In the genomic region with DNA sequence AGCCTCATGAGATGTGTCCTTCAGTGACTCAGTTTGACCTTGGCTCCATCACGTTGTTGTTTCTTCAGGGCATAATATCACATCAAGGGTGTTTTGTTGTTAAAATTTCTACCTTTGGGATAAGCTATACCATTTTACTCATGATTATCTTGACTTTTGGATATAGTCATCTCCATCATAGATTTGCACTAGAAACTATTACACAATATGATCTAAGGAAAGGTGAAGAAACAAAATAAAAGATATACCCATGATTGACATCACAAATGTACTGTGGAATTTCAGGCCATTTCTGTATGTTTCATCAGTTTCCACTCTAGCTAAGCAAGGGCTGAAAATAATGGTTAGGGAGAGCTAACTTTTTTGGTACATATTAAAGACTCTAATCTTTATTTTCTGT, we compare ENCODE assay signal across 17 cellular contexts. TPM values are rescaled to one million over a fixed set of nuclear protein-coding genes. Genes with fewer than 3 reads are reported as not detected.
DNase-seq lines count a peak whose midpoint lies in the region; ATAC-seq, FAIRE-seq and TF ChIP-seq lines count a peak whose summit lies in the region.
"Had no signal": no experiment of that assay in that cellular context is flagged by ENCODE, and none has a peak within 500 bp of the region (broad histone marks: within the 10 kb centered on the region; RNA-seq: fewer than 3 reads in every experiment).

No MANE protein-coding gene starts in this region.

- H3K9me3 ChIP-seq in IMR-90 (ENCODE audit: control insufficient read depth, insufficient read depth, low read length) (no peaks in the 10 kb centered on the region; the same call in 1 of the 2 replicates), astrocyte (ENCODE audit: insufficient read depth, low read depth, low read length) (no peaks in the 10 kb centered on the region), heart left ventricle (peaks cover 0 to 18% (median 4%) of the 10 kb centered on the region in 12 donors)

- in situ Hi-C loops in IMR-90 (cut with MboI; ENCODE audit: low sequenced_read_pairs), result no loop called here

- H3K36me3 ChIP-seq in IMR-90 (ENCODE audit: control insufficient read depth, insufficient read depth, low read length) (peaks cover 41% of the 10 kb centered on the region), astrocyte (ENCODE audit: insufficient read depth, low read length) (peaks cover 82% of the 10 kb centered on the region), heart left ventricle (peaks cover 0 to 100% (median 99%) of the 10 kb centered on the region in 9 donors)

- no peak for DNase-seq in IMR-90
- no peak for DNase-seq in astrocyte (ENCODE audit: low read depth)
- no peak for DNase-seq in endothelial cell (ENCODE audit: low spot score)
- no peak for DNase-seq in NCI-H2227 treated with DMSO at 0.1 percent for 48 hours (lab: John Stamatoyannopoulos, UW)
- DNase-seq in iPS-NIHi7 (ENCODE audit: extremely low spot score), result no peak
- DNase-seq in heart left ventricle, result no peak
- DNase-seq: C1 segment of cervical spinal cord; Caco-2; CD4-positive, alpha-beta memory T cell; DMS153; DND-41; GM23248; H7; HCEC 1CT had no signal

- TF ChIP-seq CTCF in IMR-90 (conservative IDR thresholded peaks at IDR 0.05; ENCODE audit: low read depth, low read length) (no peak), astrocyte (IDR thresholded peaks at IDR 0.05; ENCODE audit: insufficient read depth, low read depth, low read length) (no peak), endothelial cell (IDR thresholded peaks at IDR 0.05; ENCODE audit: unreplicated experiment) (no peak), heart left ventricle (IDR thresholded peaks at IDR 0.05) (no peak)

- H4K5ac ChIP-seq in IMR-90 (ENCODE audit: low read depth, low read length), result no peak overlapping the region

- TF ChIP-seq POLR2A in IMR-90 (IDR thresholded peaks at IDR 0.05; ENCODE audit: low read depth, low read length), result no peak
- TF ChIP-seq POLR2A in heart left ventricle (IDR thresholded peaks at IDR 0.05), result no peak

- H4K91ac ChIP-seq in IMR-90 (ENCODE audit: insufficient read depth, low read depth, low read length), result no peak overlapping the region

- POLR2A ChIA-PET in IMR-90 (lab: Charles Lee; ENCODE audit: unreplicated experiment), result interaction anchor here (0.6 kb wide), 1 partner anchor 180 kb away, joined by 4 read pairs; no protein-coding TSS in a partner anchor

- no CpG with 5 or more reads among the region's 1 CpG for WGBS in IMR-90 (ENCODE audit: extremely low coverage in 2 of 2, insufficient read length in 1 of 2), 2 experiments
- 53 to 66% (median 60%) methylated on average over 1 of the region's 1 CpG for WGBS in heart left ventricle, 4 donors

- H3K4me3 Mint-ChIP-seq in astrocyte (ENCODE audit: unreplicated experiment), result no peak overlapping the region
- H3K4me3 Mint-ChIP-seq in endothelial cell (ENCODE audit: unreplicated experiment), result peak overlapping the region; percentile 44
- H3K4me3 Mint-ChIP-seq: CD4-positive, alpha-beta memory T cell had no signal

- H2AK5ac ChIP-seq in IMR-90 (ENCODE audit: low read depth, low read length), result no peak overlapping the region

- H3K9me3 Mint-ChIP-seq in astrocyte (ENCODE audit: unreplicated experiment), result no peaks in the 10 kb centered on the region
- no peaks in the 10 kb centered on the region for H3K9me3 Mint-ChIP-seq in endothelial cell (ENCODE audit: unreplicated experiment)

- H3K36me3 Mint-ChIP-seq in astrocyte (ENCODE audit: low read depth, unreplicated experiment) (peaks cover 41% of the 10 kb centered on the region), endothelial cell (ENCODE audit: low read depth, unreplicated experiment) (peaks cover 67% of the 10 kb centered on the region)

- H3K27me3 ChIP-seq in IMR-90 (ENCODE audit: control insufficient read depth, insufficient read depth, low read length) (no peaks in the 10 kb centered on the region), astrocyte (ENCODE audit: insufficient read depth, low read length) (no peaks in the 10 kb centered on the region), heart left ventricle (no peaks in the 10 kb centered on the region)

- H3K9me1 ChIP-seq in IMR-90 (ENCODE audit: insufficient read depth, low read length), result no peaks in the 10 kb centered on the region

- H3K23ac ChIP-seq in IMR-90 (ENCODE audit: low read depth, low read length), result no peak overlapping the region

- H3K79me2 ChIP-seq in astrocyte (ENCODE audit: insufficient read depth, low read length), result no peaks in the 10 kb centered on the region

- H2AFZ ChIP-seq in IMR-90 (replicated peaks; ENCODE audit: low read length, poor library complexity), result no peak overlapping the region
- no peak overlapping the region for H2AFZ ChIP-seq in astrocyte (ENCODE audit: low read depth, low read length)
- H2AFZ ChIP-seq: GM23248 had no signal

- no peak overlapping the region for H2BK20ac ChIP-seq in IMR-90 (ENCODE audit: low read depth, low read length)

- no peak overlapping the region for H2AK9ac ChIP-seq in IMR-90 (replicated peaks; ENCODE audit: low read depth, low read length, poor library complexity)

- no peak overlapping the region for H3K18ac ChIP-seq in IMR-90 (ENCODE audit: low read depth, low read length)

- no peak overlapping the region for H3K4me3 ChIP-seq in IMR-90 (ENCODE audit: insufficient read depth, low read depth, low read length)
- H3K4me3 ChIP-seq in astrocyte (ENCODE audit: insufficient read depth, low read depth, low read length), result no peak overlapping the region
- no peak overlapping the region for H3K4me3 ChIP-seq in heart left ventricle
- H3K4me3 ChIP-seq: GM23248 had no signal

- H3K27ac Mint-ChIP-seq in astrocyte (ENCODE audit: unreplicated experiment) (no peak overlapping the region), endothelial cell (ENCODE audit: unreplicated experiment) (no peak overlapping the region)
- H3K27ac Mint-ChIP-seq: CD4-positive, alpha-beta memory T cell had no signal

- no peak overlapping the region for H2BK5ac ChIP-seq in IMR-90 (ENCODE audit: low read depth, low read length, poor library complexity, severe bottlenecking)

- TF ChIP-seq RAD21 in IMR-90 (IDR thresholded peaks at IDR 0.05; ENCODE audit: low read length), result no peak

- ATAC-seq in IMR-90 (ENCODE audit: low read depth), result no peak
- no peak for ATAC-seq in heart left ventricle

- H3K4me1 ChIP-seq in IMR-90 (ENCODE audit: control insufficient read depth, insufficient read depth, low read length), result no peaks in the 10 kb centered on the region
- H3K4me1 ChIP-seq in astrocyte (ENCODE audit: insufficient read depth, low read length), result no peaks in the 10 kb centered on the region
- peaks cover 0 to 5% (median 0%) of the 10 kb centered on the region in 12 donors for H3K4me1 ChIP-seq in heart left ventricle
- H3K4me1 ChIP-seq: Caco-2 had no signal

- H3K4ac ChIP-seq in IMR-90 (ENCODE audit: low read depth, low read length), result no peak overlapping the region

- no peaks in the 10 kb centered on the region for H4K20me1 ChIP-seq in IMR-90 (ENCODE audit: insufficient read depth, low read length)
- peaks cover 10% of the 10 kb centered on the region for H4K20me1 ChIP-seq in astrocyte (ENCODE audit: insufficient read depth, low read length)

- H3K4me2 ChIP-seq in IMR-90 (ENCODE audit: low read depth, low read length) (no peak overlapping the region), astrocyte (ENCODE audit: low read length) (no peak overlapping the region)

- CTCF ChIA-PET in IMR-90 (lab: Yijun Ruan, JAX), result no interaction called here

- H3K14ac ChIP-seq in IMR-90 (replicated peaks; ENCODE audit: low read depth, low read length), result no peak overlapping the region

- peaks cover 8% of the 10 kb centered on the region for H3K4me1 Mint-ChIP-seq in astrocyte (ENCODE audit: low read depth, unreplicated experiment)
- H3K4me1 Mint-ChIP-seq in endothelial cell (ENCODE audit: unreplicated experiment), result no peaks in the 10 kb centered on the region
- H3K4me1 Mint-ChIP-seq: CD4-positive, alpha-beta memory T cell had no signal

- H3K9ac ChIP-seq in IMR-90 (ENCODE audit: low read depth, low read length), result no peak overlapping the region
- H3K9ac ChIP-seq in astrocyte (ENCODE audit: low read length), result no peak overlapping the region
- H3K9ac ChIP-seq: GM23248 had no signal

- no peak overlapping the region for H2BK120ac ChIP-seq in IMR-90 (ENCODE audit: low read depth, low read length)

- H4K8ac ChIP-seq in IMR-90 (ENCODE audit: low read depth in 2 of 2, low read length in 2 of 2), result no peak overlapping the region

- dilution Hi-C loops in IMR-90 (cut with HindIII; ENCODE audit: low sequenced_read_pairs, unreplicated experiment), result no loop called here

- no peak overlapping the region for H3K27ac ChIP-seq in IMR-90 (ENCODE audit: insufficient read depth, low read length)
- no peak overlapping the region for H3K27ac ChIP-seq in astrocyte (ENCODE audit: low read depth, low read length)
- no peak overlapping the region for H3K27ac ChIP-seq in heart left ventricle
- H3K27ac ChIP-seq: GM23248 had no signal

- H3K79me1 ChIP-seq in IMR-90 (ENCODE audit: low read depth in 1 of 2, low read length in 2 of 2), result peaks cover 0 to 2% of the 10 kb centered on the region in 2 experiments; a peak in 1 of 4 replicates

- no peak overlapping the region for H2BK15ac ChIP-seq in IMR-90 (ENCODE audit: low read depth, low read length)

- H3K27me3 Mint-ChIP-seq in astrocyte (ENCODE audit: low read depth, unreplicated experiment) (no peaks in the 10 kb centered on the region), endothelial cell (ENCODE audit: unreplicated experiment) (no peaks in the 10 kb centered on the region)
- H3K27me3 Mint-ChIP-seq: CD4-positive, alpha-beta memory T cell had no signal

- intact Hi-C loops in IMR-90 (cut with micrococcal nuclease) (no loop called here), heart left ventricle (cut with DNase I) (no loop called here)

- BruUV-seq in IMR-90 (replicated peaks; lab: Mats Ljungman, UMichigan), result no TSS peak

- H3K56ac ChIP-seq in IMR-90 (ENCODE audit: extremely low read depth, insufficient read depth, low read length), result no peak overlapping the region

- FAIRE-seq in astrocyte (lab: Jason Lieb, UNC), result peak; percentile 49
- FAIRE-seq: G401.6, GM19239, H1 had no signal

TF ChIP-seq in IMR-90, 13 proteins besides CTCF, POLR2A, EP300 and RAD21 (continues in another document):
- no peak for TF ChIP-seq NFE2L2 (IDR thresholded peaks at IDR 0.05; ENCODE audit: low read depth, low read length)
- TF ChIP-seq CEBPB (IDR thresholded peaks at IDR 0.05; ENCODE audit: low read depth, low read length), result peak; percentile 40; the same call in 1 of the 2 replicates
- no peak for TF ChIP-seq FOS (IDR thresholded peaks at IDR 0.05; ENCODE audit: low read depth, low read length)
- no peak for TF ChIP-seq RFX5 (IDR thresholded peaks at IDR 0.05; ENCODE audit: low read depth, low read length)
- TF ChIP-seq MXI1 (IDR thresholded peaks at IDR 0.05; ENCODE audit: borderline replicate concordance, low read depth, low read length), result no peak
- no peak for TF ChIP-seq SMC3 (IDR thresholded peaks at IDR 0.05; ENCODE audit: low read depth, low read length)

RNA-seq across cellular contexts. Expression of a gene that starts 24.7 kb away (rescaled TPM):
- 19.9 and 26.4 TPM in 2 replicates for total RNA-seq in IMR-90 (2012; rRNA removed)
- 2.1 and 2.6 TPM in 2 replicates for polyA plus RNA-seq in IMR-90 (2012; rRNA removed)
- polyA plus RNA-seq in IMR-90 (2012; cell fraction: cytosol; rRNA removed), result 0.56 and 0.64 TPM in 2 replicates
- 0.47 and 4.2 TPM in 2 replicates for polyA plus RNA-seq in IMR-90 (2012; cell fraction: nucleus; rRNA removed; ENCODE audit: low replicate concordance)
- 13.5 and 15.5 TPM in 2 replicates for total RNA-seq in astrocyte
- total RNA-seq in endothelial cell (ENCODE audit: unreplicated experiment), result 21.5 TPM
- 1 to 10 TPM; 1.0 to 4.2 (median 2.7) TPM for total RNA-seq in heart left ventricle
- polyA plus RNA-seq in heart left ventricle, result under 1 TPM; 0.34 to 0.73 TPM
